ENCODE assay signal across 12 cellular contexts in the genomic region with DNA sequence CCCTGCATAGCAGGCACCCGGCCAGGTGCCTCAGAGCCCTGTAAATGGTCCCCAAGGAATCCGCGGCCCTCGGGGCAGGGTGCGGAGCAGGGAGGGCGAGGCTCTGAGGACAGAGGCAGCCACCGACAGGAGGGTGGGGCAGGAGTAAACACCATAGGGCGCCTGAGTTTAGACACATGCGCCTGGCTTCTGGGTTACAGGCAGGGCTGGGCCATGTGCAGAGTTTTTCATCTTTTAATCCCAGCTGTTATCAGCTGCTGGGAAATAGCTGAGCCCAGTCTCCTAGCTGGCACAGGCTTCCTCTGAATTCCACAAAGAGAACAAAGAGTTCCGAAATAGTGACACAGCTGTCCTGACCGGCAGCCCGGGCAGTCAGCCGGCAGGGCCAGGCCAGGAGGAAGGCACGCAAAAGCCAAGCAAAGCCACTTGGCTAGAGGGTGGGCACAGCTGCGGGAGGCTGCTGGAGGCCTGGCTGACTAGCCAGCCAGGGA.
A peak's percentile ranks its signal among the peaks of the same experiment; 100 is the strongest.
DNase-seq lines count a peak whose midpoint lies in the region; ATAC-seq and TF ChIP-seq lines count a peak whose summit lies in the region.
"Had no signal": no experiment of that assay in that cellular context is flagged by ENCODE, and none has a peak within 500 bp of the region (broad histone marks: within the 10 kb centered on the region; RNA-seq: fewer than 3 reads in every experiment).

No MANE protein-coding gene starts in this region.

- peak overlapping the region; percentile 79 to 92 for H3K27ac ChIP-seq in lung (ENCODE audit: low read depth in 1 of 2, low read length in 1 of 2)
- H3K27ac ChIP-seq in thyroid gland, result peak overlapping the region; percentile 90 to 94 (median 91)
- H3K27ac ChIP-seq: SJSA1 had no signal

- H3K4me1 Mint-ChIP-seq in dendritic cell treated with granulocyte-macrophage colony-stimulating factor and Interleukin-4, amounts not matched to agents 40 ng/mL and 50 ng/mL, for 4 days (ENCODE audit: low read depth), result peaks cover 62% of the 10 kb centered on the region
- H3K4me1 Mint-ChIP-seq: central memory CD8-positive, alpha-beta T cell had no signal

- no peaks in the 10 kb centered on the region for H3K36me3 Mint-ChIP-seq in dendritic cell treated with granulocyte-macrophage colony-stimulating factor and Interleukin-4, amounts not matched to agents 40 ng/mL and 50 ng/mL, for 4 days (ENCODE audit: low read depth)

- peaks cover 0 to 17% of the 10 kb centered on the region in 2 donors for H3K4me1 ChIP-seq in lung (ENCODE audit: control insufficient read depth in 2 of 2, insufficient read depth in 2 of 2, low read length in 2 of 2)
- H3K4me1 ChIP-seq in thyroid gland, result peaks cover 41 to 50% of the 10 kb centered on the region in 2 donors
- H3K4me1 ChIP-seq: SJSA1 had no signal

- peak in 1 of 2 donors; percentile 50 for TF ChIP-seq POLR2A in thyroid gland (IDR thresholded peaks at IDR 0.05)

- no peak overlapping the region for H3K4me3 ChIP-seq in lung
- no peak overlapping the region for H3K4me3 ChIP-seq in thyroid gland (replicated peaks in 1 of 3)
- H3K4me3 ChIP-seq: SJSA1, thoracic aorta had no signal

- DNase-seq in NCI-H1694 treated with DMSO at 0.1 percent for 48 hours (lab: John Stamatoyannopoulos, UW) (peak; percentile 15), NCI-H1694 (lab: John Stamatoyannopoulos, UW) (no peak), lung (ENCODE audit: low spot score) (peak; percentile 49), thyroid gland (peak; percentile 89), NCI-H2196 (lab: John Stamatoyannopoulos, UW; ENCODE audit: unreplicated experiment) (no peak), SHP77 treated with DMSO at 0.1 percent for 48 hours (lab: John Stamatoyannopoulos, UW) (no peak)
- no peak for DNase-seq in stimulated activated CD4-positive, alpha-beta T cell treated with anti-CD3 and anti-CD28 coated beads, Interleukin-15, amount 100 ng/mL, for 24 hours
- DNase-seq: NCI-H1105 treated with DMSO at 0.1 percent for 48 hours had no signal

- H3K9me3 Mint-ChIP-seq in dendritic cell treated with granulocyte-macrophage colony-stimulating factor and Interleukin-4, amounts not matched to agents 40 ng/mL and 50 ng/mL, for 4 days, result no peaks in the 10 kb centered on the region
- H3K9me3 Mint-ChIP-seq: central memory CD8-positive, alpha-beta T cell had no signal

- H3K27ac Mint-ChIP-seq in dendritic cell treated with granulocyte-macrophage colony-stimulating factor and Interleukin-4, amounts not matched to agents 40 ng/mL and 50 ng/mL, for 4 days, result peak overlapping the region; percentile 25

- 48 to 74% methylated on average over 15 of the region's 15 CpGs for WGBS in lung, 2 donors
- WGBS in thyroid gland, 2 donors, result 43 to 63% methylated on average over 8 to 15 of the region's 15 CpGs

- TF ChIP-seq CTCF in lung (IDR thresholded peaks at IDR 0.05; ENCODE audit: control extremely low read depth, extremely low read depth) (no peak), thyroid gland (IDR thresholded peaks at IDR 0.05) (no peak)

- H3K9me3 ChIP-seq in lung (ENCODE audit: control insufficient read depth in 2 of 2, insufficient read depth in 1 of 2, low read length in 1 of 2), result no peaks in the 10 kb centered on the region
- no peaks in the 10 kb centered on the region for H3K9me3 ChIP-seq in thyroid gland
- H3K9me3 ChIP-seq: thoracic aorta had no signal

- H3K36me3 ChIP-seq in lung (ENCODE audit: control insufficient read depth in 2 of 2, insufficient read depth in 2 of 2, low read length in 2 of 2) (no peaks in the 10 kb centered on the region), thyroid gland (no peaks in the 10 kb centered on the region)
- H3K36me3 ChIP-seq: SJSA1, thoracic aorta had no signal

- H3K4me3 Mint-ChIP-seq in dendritic cell treated with granulocyte-macrophage colony-stimulating factor and Interleukin-4, amounts not matched to agents 40 ng/mL and 50 ng/mL, for 4 days, result no peak overlapping the region
- H3K4me3 Mint-ChIP-seq: central memory CD8-positive, alpha-beta T cell had no signal

- intact Hi-C loops in dendritic cell treated with granulocyte-macrophage colony-stimulating factor and Interleukin-4, amounts not matched to agents 40 ng/mL and 50 ng/mL, for 4 days (cut with micrococcal nuclease), result no loop called here
- intact Hi-C loops in thyroid gland (cut with DNase I), result no loop called here

- H3K27me3 Mint-ChIP-seq in dendritic cell treated with granulocyte-macrophage colony-stimulating factor and Interleukin-4, amounts not matched to agents 40 ng/mL and 50 ng/mL, for 4 days, result peaks cover under 1% of the 10 kb centered on the region

- ATAC-seq in lung (ENCODE audit: insufficient read depth, low FRiP score), result peak; percentile 53

- H3K27me3 ChIP-seq in lung (ENCODE audit: control insufficient read depth, insufficient read depth) (no peaks in the 10 kb centered on the region), thyroid gland (no peaks in the 10 kb centered on the region)
- H3K27me3 ChIP-seq: SJSA1 had no signal

Comparison
In these comparisons a context has a peak if more than half of its experiments do, and no peak if none do; other contexts are left out.
1. DNase-seq: peak in NCI-H1694 treated with DMSO at 0.1 percent for 48 hours (single experiment), lung (single experiment) and thyroid gland (2 of 2); none in NCI-H1694 (single experiment), NCI-H2196 (single experiment), stimulated activated CD4-positive, alpha-beta T cell treated with anti-CD3 and anti-CD28 coated beads, Interleukin-15, amount 100 ng/mL, for 24 hours (single experiment) and SHP77 treated with DMSO at 0.1 percent for 48 hours (single experiment).